8 cellular contexts compared by ENCODE assay signal in the genomic region with DNA sequence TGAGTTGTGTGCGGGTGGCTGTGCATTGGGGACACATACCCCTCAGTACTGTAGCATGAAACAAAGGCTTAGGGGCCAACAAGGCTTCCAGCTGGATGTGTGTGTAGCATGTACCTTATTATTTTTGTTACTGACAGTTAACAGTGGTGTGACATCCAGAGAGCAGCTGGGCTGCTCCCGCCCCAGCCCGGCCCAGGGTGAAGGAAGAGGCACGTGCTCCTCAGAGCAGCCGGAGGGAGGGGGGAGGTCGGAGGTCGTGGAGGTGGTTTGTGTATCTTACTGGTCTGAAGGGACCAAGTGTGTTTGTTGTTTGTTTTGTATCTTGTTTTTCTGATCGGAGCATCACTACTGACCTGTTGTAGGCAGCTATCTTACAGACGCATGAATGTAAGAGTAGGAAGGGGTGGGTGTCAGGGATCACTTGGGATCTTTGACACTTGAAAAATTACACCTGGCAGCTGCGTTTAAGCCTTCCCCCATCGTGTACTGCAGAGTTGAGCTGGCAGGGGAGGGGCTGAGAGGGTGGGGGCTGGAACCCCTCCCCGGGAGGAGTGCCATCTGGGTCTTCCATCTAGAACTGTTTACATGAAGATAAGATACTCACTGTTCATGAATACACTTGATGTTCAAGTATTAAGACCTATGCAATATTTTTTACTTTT.
DNase-seq lines count a peak whose midpoint lies in the region; ATAC-seq and TF ChIP-seq lines count a peak whose summit lies in the region.

No MANE protein-coding gene starts in this region.

- DNase-seq in KBM-7 (peak; percentile 41), iris pigment epithelial cell (ENCODE audit: low read depth) (peak; percentile 34), NCI-H446 (lab: John Stamatoyannopoulos, UW) (no peak)
- DNase-seq in stimulated activated naive B cell treated with anti-CD40 and anti-IgM and Interleukin-4, amounts not matched to agents 10 μg/mL and 1 μg/mL and 100 μg/mL, for 72 hours = no peak
- no peak for DNase-seq in effector CD4-positive, alpha-beta T cell

- in situ Hi-C loops in KBM-7 (cut with MboI; ENCODE audit: low pct_unique_long_range_greater_than_20kb, low sequenced_read_pairs) = no loop called here

- H3K36me3 Mint-ChIP-seq in activated naive CD8-positive, alpha-beta T cell = peaks cover 12% of the 10 kb centered on the region
- H3K36me3 Mint-ChIP-seq in stimulated activated naive B cell treated with anti-CD40 and anti-IgM and Interleukin-4, amounts not matched to agents 10 μg/mL and 1 μg/mL and 100 μg/mL, for 72 hours = peaks cover 18 to 27% of the 10 kb centered on the region in 2 donors

- no peak for TF ChIP-seq CTCF in C4-2B (conservative IDR thresholded peaks at IDR 0.05)

- no peak for ATAC-seq in stimulated activated naive B cell treated with anti-CD40 and anti-IgM and Interleukin-4, amounts not matched to agents 10 μg/mL and 1 μg/mL and 100 μg/mL, for 72 hours (replicated peaks)
- ATAC-seq in GM19328 (IDR thresholded peaks at IDR 0.05; ENCODE audit: unreplicated experiment) = no peak

- peak overlapping the region; percentile 94 for H3K27ac Mint-ChIP-seq in activated naive CD8-positive, alpha-beta T cell
- peak overlapping the region; percentile 98 for H3K27ac Mint-ChIP-seq in stimulated activated naive B cell treated with anti-CD40 and anti-IgM and Interleukin-4, amounts not matched to agents 10 μg/mL and 1 μg/mL and 100 μg/mL, for 72 hours

- peaks cover 44% of the 10 kb centered on the region for H3K4me1 Mint-ChIP-seq in activated naive CD8-positive, alpha-beta T cell (ENCODE audit: low read depth)
- H3K4me1 Mint-ChIP-seq in stimulated activated naive B cell treated with anti-CD40 and anti-IgM and Interleukin-4, amounts not matched to agents 10 μg/mL and 1 μg/mL and 100 μg/mL, for 72 hours = peaks cover 32 to 53% of the 10 kb centered on the region in 2 donors

- H3K27me3 Mint-ChIP-seq in activated naive CD8-positive, alpha-beta T cell = no peaks in the 10 kb centered on the region
- no peaks in the 10 kb centered on the region for H3K27me3 Mint-ChIP-seq in stimulated activated naive B cell treated with anti-CD40 and anti-IgM and Interleukin-4, amounts not matched to agents 10 μg/mL and 1 μg/mL and 100 μg/mL, for 72 hours

- peak overlapping the region; percentile 97 for H3K4me3 Mint-ChIP-seq in activated naive CD8-positive, alpha-beta T cell
- peak overlapping the region; percentile 93 to 100 for H3K4me3 Mint-ChIP-seq in stimulated activated naive B cell treated with anti-CD40 and anti-IgM and Interleukin-4, amounts not matched to agents 10 μg/mL and 1 μg/mL and 100 μg/mL, for 72 hours

- no peaks in the 10 kb centered on the region for H3K9me3 Mint-ChIP-seq in activated naive CD8-positive, alpha-beta T cell (ENCODE audit: low read depth)
- H3K9me3 Mint-ChIP-seq in stimulated activated naive B cell treated with anti-CD40 and anti-IgM and Interleukin-4, amounts not matched to agents 10 μg/mL and 1 μg/mL and 100 μg/mL, for 72 hours = no peaks in the 10 kb centered on the region

- peak overlapping the region; percentile 98 for H3K27ac ChIP-seq in C4-2B

Comparison
In these comparisons a context has a peak if more than half of its experiments do, and no peak if none do; other contexts are left out.
1. DNase-seq: peak in KBM-7 (single experiment) and iris pigment epithelial cell (single experiment); none in stimulated activated naive B cell treated with anti-CD40 and anti-IgM and Interleukin-4, amounts not matched to agents 10 μg/mL and 1 μg/mL and 100 μg/mL, for 72 hours (single experiment), effector CD4-positive, alpha-beta T cell (single experiment) and NCI-H446 (0 of 2).